Comparison of ENCODE assay signal across 10 cellular contexts in genomic region chr7:27242046-27242579, GRCh38. TPM values are rescaled to one million over a fixed set of nuclear protein-coding genes. Genes with fewer than 3 reads are reported as not detected.
DNase-seq lines count a peak whose midpoint lies in the region; ATAC-seq and TF ChIP-seq lines count a peak whose summit lies in the region.
"Had no signal": no experiment of that assay in that cellular context is flagged by ENCODE, and none has a peak within 500 bp of the region (broad histone marks: within the 10 kb centered on the region; RNA-seq: fewer than 3 reads in every experiment).

No MANE protein-coding gene starts in this region.

- DNase-seq in T-helper 1 cell, result no peak
- DNase-seq in PC-3, result no peak
- no peak for DNase-seq in hepatocyte (ENCODE audit: low spot score)
- no peak for DNase-seq in skeletal muscle cell (ENCODE audit: low read depth)
- no peak for DNase-seq in NK-92 (lab: John Stamatoyannopoulos, UW; ENCODE audit: unreplicated experiment)
- no peak for DNase-seq in SKM-1 treated with dmso at 0.1 percent for 144 hours (lab: John Stamatoyannopoulos, UW; ENCODE audit: unreplicated experiment)
- DNase-seq: lower lobe of right lung had no signal

- H3K9me2 ChIP-seq in PC-3 (replicated peaks; ENCODE audit: low read length), result no peaks in the 10 kb centered on the region
- H3K9me2 ChIP-seq in hepatocyte (replicated peaks; ENCODE audit: insufficient read depth), result no peaks in the 10 kb centered on the region

- H3K4me2 ChIP-seq in PC-3 (ENCODE audit: low read length), result peak overlapping the region; percentile 100
- H3K4me2 ChIP-seq in hepatocyte, result peak overlapping the region; percentile 96

- no peaks in the 10 kb centered on the region for H3K9me3 Mint-ChIP-seq in T-helper 1 cell treated with Interleukin-12 subunit alpha and Interleukin-12 subunit beta and Interleukin-4 antibody, amounts not matched to agents 30 μg/mL and 1 μg/mL, for 36 hours

- H3K79me2 ChIP-seq in PC-3 (ENCODE audit: low read length) (no peaks in the 10 kb centered on the region), hepatocyte (peaks cover 11% of the 10 kb centered on the region)

- no peaks in the 10 kb centered on the region for H3K4me1 Mint-ChIP-seq in T-helper 1 cell treated with Interleukin-12 subunit alpha and Interleukin-12 subunit beta and Interleukin-4 antibody, amounts not matched to agents 30 μg/mL and 1 μg/mL, for 36 hours (ENCODE audit: low read depth)

- peaks cover 7% of the 10 kb centered on the region; the same call in 1 of the 2 replicates for H3K4me1 ChIP-seq in PC-3 (ENCODE audit: insufficient read depth, low read length)
- peaks cover 8% of the 10 kb centered on the region for H3K4me1 ChIP-seq in hepatocyte (ENCODE audit: insufficient read depth)

- no peak overlapping the region for H3K27ac ChIP-seq in PC-3 (ENCODE audit: low read length)
- peak overlapping the region; percentile 52 for H3K27ac ChIP-seq in hepatocyte
- H3K27ac ChIP-seq: lower lobe of right lung had no signal

- 3% methylated on average over 16 of the region's 16 CpGs for WGBS in hepatocyte (ENCODE audit: low lambda C conversion rate, missing lambda C conversion rate)

- H3K4me3 ChIP-seq in PC-3 (ENCODE audit: low read length), result peak overlapping the region; percentile 89
- H3K4me3 ChIP-seq in hepatocyte, result peak overlapping the region; percentile 38
- peak overlapping the region; percentile 14 for H3K4me3 ChIP-seq in skeletal muscle cell (ENCODE audit: low read depth, low read length)

- H3K9me3 ChIP-seq in PC-3 (ENCODE audit: low read length) (no peaks in the 10 kb centered on the region), hepatocyte (ENCODE audit: low read depth) (no peaks in the 10 kb centered on the region)
- H3K9me3 ChIP-seq: lower lobe of right lung had no signal

- H3K4me3 Mint-ChIP-seq in T-helper 1 cell treated with Interleukin-12 subunit alpha and Interleukin-12 subunit beta and Interleukin-4 antibody, amounts not matched to agents 30 μg/mL and 1 μg/mL, for 36 hours, result no peak overlapping the region

- H2AFZ ChIP-seq in PC-3 (ENCODE audit: low read length) (peak overlapping the region; percentile 84), hepatocyte (peak overlapping the region; percentile 56)

- no peaks in the 10 kb centered on the region for H3F3A ChIP-seq in PC-3 (ENCODE audit: low read length, unreplicated experiment)

- intact Hi-C loops in PC-3 (cut with micrococcal nuclease), result loop anchor here (2.0 kb wide), 1 partner anchor 105 kb away; no protein-coding TSS in a partner anchor

- BruUV-seq in PC-3 (replicated peaks; lab: Mats Ljungman, UMichigan), result no TSS peak

- H3K27me3 Mint-ChIP-seq in T-helper 1 cell treated with Interleukin-12 subunit alpha and Interleukin-12 subunit beta and Interleukin-4 antibody, amounts not matched to agents 30 μg/mL and 1 μg/mL, for 36 hours (ENCODE audit: low read depth), result peaks cover 83% of the 10 kb centered on the region

- H3K9ac ChIP-seq in PC-3 (ENCODE audit: low read length), result no peak overlapping the region

- TF ChIP-seq CTCF in PC-3 (conservative IDR thresholded peaks at IDR 0.05; ENCODE audit: low read depth, low read length) (no peak), hepatocyte (IDR thresholded peaks at IDR 0.05; ENCODE audit: poor library complexity) (no peak)

- H3K36me3 Mint-ChIP-seq in T-helper 1 cell treated with Interleukin-12 subunit alpha and Interleukin-12 subunit beta and Interleukin-4 antibody, amounts not matched to agents 30 μg/mL and 1 μg/mL, for 36 hours (ENCODE audit: low read depth), result peaks cover 5% of the 10 kb centered on the region

- H4K20me1 ChIP-seq in PC-3 (ENCODE audit: low read length) (no peaks in the 10 kb centered on the region), hepatocyte (ENCODE audit: insufficient read depth, poor library complexity, severe bottlenecking) (no peaks in the 10 kb centered on the region)

- peaks cover 13% of the 10 kb centered on the region for H3K27me3 ChIP-seq in PC-3 (ENCODE audit: low read length)
- peaks cover 97% of the 10 kb centered on the region for H3K27me3 ChIP-seq in hepatocyte

- ATAC-seq in PC-3 (no peak), GM18498 (IDR thresholded peaks at IDR 0.05; ENCODE audit: unreplicated experiment) (no peak)
- ATAC-seq: lower lobe of right lung had no signal

- H3K36me3 ChIP-seq in PC-3 (ENCODE audit: low read depth, low read length), result no peaks in the 10 kb centered on the region
- H3K36me3 ChIP-seq in hepatocyte (replicated peaks; ENCODE audit: insufficient read depth, low read depth), result no peaks in the 10 kb centered on the region
- H3K36me3 ChIP-seq: lower lobe of right lung had no signal

- CTCF ChIA-PET in PC-3 (lab: Charles Lee), result interaction anchor here (0.6 kb wide), 1 partner anchor 113 kb away, joined by 3 read pairs; no protein-coding TSS in a partner anchor

- POLR2A ChIA-PET in PC-3 (lab: Charles Lee; ENCODE audit: unreplicated experiment), result no interaction called here

- H3K27ac Mint-ChIP-seq in T-helper 1 cell treated with Interleukin-12 subunit alpha and Interleukin-12 subunit beta and Interleukin-4 antibody, amounts not matched to agents 30 μg/mL and 1 μg/mL, for 36 hours, result peak overlapping the region; percentile 70

RNA-seq across cellular contexts. Expression of gene EVX1, which starts 0.5 kb away (rescaled TPM):
- total RNA-seq in PC-3 (2014; rRNA removed), result 0.33 and 0.35 TPM in 2 replicates
- 1.1 and 1.6 TPM in 2 replicates for total RNA-seq in hepatocyte
- 0.95 and 1.9 TPM in 2 replicates for polyA plus RNA-seq in hepatocyte
- total RNA-seq: lower lobe of right lung, M059J had no signal

RNA-seq across cellular contexts. Expression of gene HOXA13, which starts 42.2 kb away (rescaled TPM):
- total RNA-seq in PC-3 (2014; rRNA removed), result 12.1 and 14.9 TPM in 2 replicates
- total RNA-seq in hepatocyte, result 13.0 and 14.2 TPM in 2 replicates
- 6.1 and 6.2 TPM in 2 replicates for polyA plus RNA-seq in hepatocyte
- total RNA-seq: lower lobe of right lung had no signal

RNA-seq across cellular contexts. Expression of gene HOXA11, which starts 57.1 kb away (rescaled TPM):
- 26.6 and 31.4 TPM in 2 replicates for total RNA-seq in PC-3 (2014; rRNA removed)
- total RNA-seq in hepatocyte, result 6.4 and 9.6 TPM in 2 replicates
- polyA plus RNA-seq in hepatocyte, result 5.4 and 7.6 TPM in 2 replicates
- total RNA-seq: lower lobe of right lung had no signal

Comparison
In these comparisons a context has a peak if more than half of its experiments do, and no peak if none do; other contexts are left out.
1. H3K4me3 ChIP-seq: peak in every context shown above with its lines; median percentile 89 in PC-3; 38 in hepatocyte; 14 in skeletal muscle cell.